In genomic region chr4:163193717-163194116, GRCh38 we compare ENCODE assay signal across 21 cellular contexts. TPM values are rescaled to one million over a fixed set of nuclear protein-coding genes. Genes with fewer than 3 reads are reported as not detected.
DNase-seq lines count a peak whose midpoint lies in the region; ATAC-seq and TF ChIP-seq lines count a peak whose summit lies in the region.
"Had no signal": no experiment of that assay in that cellular context is flagged by ENCODE, and none has a peak within 500 bp of the region (broad histone marks: within the 10 kb centered on the region; RNA-seq: fewer than 3 reads in every experiment).

No MANE protein-coding gene starts in this region.

- H3K27ac Mint-ChIP-seq in activated CD4-positive, alpha-beta T cell treated with anti-CD3 and anti-CD28 coated beads, Interleukin-2, amount 10 ng/mL, durations not matched to agents 24 days and 14 days: no peak overlapping the region
- H3K27ac Mint-ChIP-seq in endodermal cell: no peak overlapping the region
- H3K27ac Mint-ChIP-seq: CD4-positive, CD25-positive, alpha-beta regulatory T cell; CD8-positive, alpha-beta memory T cell; GM23338; IgD-negative memory B cell had no signal

- peaks cover 16% of the 10 kb centered on the region for H3K9me3 Mint-ChIP-seq in activated CD4-positive, alpha-beta T cell treated with anti-CD3 and anti-CD28 coated beads, Interleukin-2, amount 10 ng/mL, durations not matched to agents 24 days and 14 days
- H3K9me3 Mint-ChIP-seq in endodermal cell: peaks cover 51% of the 10 kb centered on the region

- intact Hi-C loops in activated CD4-positive, alpha-beta T cell treated with anti-CD3 and anti-CD28 coated beads, Interleukin-2, amount 10 ng/mL, durations not matched to agents 24 days and 14 days (cut with micrococcal nuclease): no loop called here

- H3K36me3 ChIP-seq in endodermal cell (ENCODE audit: control insufficient read depth, insufficient read depth, low read length): no peaks in the 10 kb centered on the region
- H3K36me3 ChIP-seq: BE2C had no signal

- no peak overlapping the region for H3K27ac ChIP-seq in endodermal cell (ENCODE audit: low read depth, low read length)

- no peak overlapping the region for H3K4me3 Mint-ChIP-seq in activated CD4-positive, alpha-beta T cell treated with anti-CD3 and anti-CD28 coated beads, Interleukin-2, amount 10 ng/mL, durations not matched to agents 24 days and 14 days
- no peak overlapping the region for H3K4me3 Mint-ChIP-seq in endodermal cell
- H3K4me3 Mint-ChIP-seq: CD4-positive, CD25-positive, alpha-beta regulatory T cell; CD8-positive, alpha-beta memory T cell; GM23338; IgD-negative memory B cell had no signal

- H3K27me3 Mint-ChIP-seq in activated CD4-positive, alpha-beta T cell treated with anti-CD3 and anti-CD28 coated beads, Interleukin-2, amount 10 ng/mL, durations not matched to agents 24 days and 14 days: no peaks in the 10 kb centered on the region
- H3K27me3 Mint-ChIP-seq in endodermal cell (ENCODE audit: insufficient read depth): peaks cover 2% of the 10 kb centered on the region

- no peaks in the 10 kb centered on the region for H3K4me1 Mint-ChIP-seq in activated CD4-positive, alpha-beta T cell treated with anti-CD3 and anti-CD28 coated beads, Interleukin-2, amount 10 ng/mL, durations not matched to agents 24 days and 14 days
- no peaks in the 10 kb centered on the region for H3K4me1 Mint-ChIP-seq in endodermal cell
- H3K4me1 Mint-ChIP-seq: CD4-positive, CD25-positive, alpha-beta regulatory T cell; CD8-positive, alpha-beta memory T cell; GM23338; IgD-negative memory B cell had no signal

- peaks cover 48% of the 10 kb centered on the region for H3K9me3 ChIP-seq in endodermal cell (ENCODE audit: control insufficient read depth, low read length)
- H3K9me3 ChIP-seq: BE2C had no signal

- no peaks in the 10 kb centered on the region for H3K27me3 ChIP-seq in endodermal cell (ENCODE audit: control insufficient read depth, insufficient read depth, low read length, poor library complexity, severe bottlenecking)
- H3K27me3 ChIP-seq: BE2C had no signal

- peak overlapping the region; percentile 33 for H3K4me3 ChIP-seq in endodermal cell (ENCODE audit: low read length)
- H3K4me3 ChIP-seq: GM23338 had no signal

- H3K4me1 ChIP-seq in endodermal cell (ENCODE audit: control insufficient read depth, insufficient read depth, low read length): no peaks in the 10 kb centered on the region
- H3K4me1 ChIP-seq: BE2C had no signal

- ATAC-seq in HG02798 (IDR thresholded peaks at IDR 0.05; ENCODE audit: poor library complexity, unreplicated experiment): no peak
- ATAC-seq: GM23338, HCT116, HepG2 had no signal

- peak; percentile 40 for DNase-seq in activated CD4-positive, alpha-beta T cell treated with anti-CD3 and anti-CD28 coated beads, Interleukin-2, amount 10 ng/mL, durations not matched to agents 24 days and 14 days
- no peak for DNase-seq in activated CD4-positive, alpha-beta T cell treated with anti-CD3 and anti-CD28 coated beads for 4 hours
- peak; percentile 36 for DNase-seq in OCI-M1 (lab: John Stamatoyannopoulos, UW)
- DNase-seq in endodermal cell: no peak
- DNase-seq in cortex of kidney (lab: John Stamatoyannopoulos, UW): no peak
- no peak for DNase-seq in iPS-NIHi11 (ENCODE audit: low spot score)
- DNase-seq: ACHN; BE2C; C1 segment of cervical spinal cord; CD4-positive, CD25-positive, alpha-beta regulatory T cell; CD8-positive, alpha-beta memory T cell; COR-L47; DMS79 treated with DMSO at 0.1 percent for 48 hours; EL; H7; KG1 had no signal

- H3K9ac ChIP-seq in endodermal cell (ENCODE audit: extremely low read depth, low read length, poor library complexity, severe bottlenecking): no peak overlapping the region

- TF ChIP-seq CTCF in endodermal cell (conservative IDR thresholded peaks at IDR 0.05): no peak

- 93 to 94% methylated on average over 3 to 4 of the region's 4 CpGs for WGBS in endodermal cell (ENCODE audit: insufficient coverage in 1 of 2, insufficient read length in 1 of 2), 2 experiments

- no peaks in the 10 kb centered on the region for H3K36me3 Mint-ChIP-seq in activated CD4-positive, alpha-beta T cell treated with anti-CD3 and anti-CD28 coated beads, Interleukin-2, amount 10 ng/mL, durations not matched to agents 24 days and 14 days (ENCODE audit: low read depth)
- H3K36me3 Mint-ChIP-seq in endodermal cell (ENCODE audit: low read depth): peaks cover 7% of the 10 kb centered on the region
- H3K36me3 Mint-ChIP-seq: CD4-positive, CD25-positive, alpha-beta regulatory T cell; IgD-negative memory B cell had no signal

RNA-seq across cellular contexts. Expression of gene NAF1, which starts 27.0 kb away (rescaled TPM):
- total RNA-seq in activated CD4-positive, alpha-beta T cell treated with anti-CD3 and anti-CD28 coated beads, Interleukin-2, amount 10 ng/mL, durations not matched to agents 24 days and 14 days: 44.5 and 44.6 TPM in 2 replicates
- 10 to 100 TPM; 31.0 to 37.6 TPM for total RNA-seq in endodermal cell
- 27.3 TPM for polyA plus RNA-seq in endodermal cell (2013, experiment 1 of 2)
- 24.6 TPM for polyA plus RNA-seq in endodermal cell (2013, experiment 2 of 2)

Comparison
In these comparisons a context has a peak if more than half of its experiments do, and no peak if none do; other contexts are left out.
1. DNase-seq: peak in activated CD4-positive, alpha-beta T cell treated with anti-CD3 and anti-CD28 coated beads, Interleukin-2, amount 10 ng/mL, durations not matched to agents 24 days and 14 days (single experiment) and OCI-M1 (single experiment); none in activated CD4-positive, alpha-beta T cell treated with anti-CD3 and anti-CD28 coated beads for 4 hours (0 of 2), endodermal cell (single experiment), cortex of kidney (single experiment) and iPS-NIHi11 (single experiment).